Comparison of ENCODE assay signal across 1 cellular context in genomic region chr6:81752969-81753708, GRCh38.
A peak's percentile ranks its signal among the peaks of the same experiment; 100 is the strongest.
TF ChIP-seq lines count a peak whose summit lies in the region.

No MANE protein-coding gene starts in this region.

TF ChIP-seq in HepG2, 621 proteins besides CTCF, POLR2A, EP300 and RAD21 (continued from another document and continues in another):
- TF ChIP-seq ZZZ3 (CRISPR knock-in tag; IDR thresholded peaks at IDR 0.05; ENCODE audit: borderline replicate concordance) (no peak; the same call in 1 of the 2 replicates), DMTF1 (CRISPR knock-in tag; IDR thresholded peaks at IDR 0.05) (no peak), ZNF589 (CRISPR knock-in tag; conservative IDR thresholded peaks at IDR 0.05) (no peak), DNMT3B (CRISPR knock-in tag; conservative IDR thresholded peaks at IDR 0.05) (no peak), TOPORS (CRISPR knock-in tag; IDR thresholded peaks at IDR 0.05) (no peak), ZNF556 (CRISPR knock-in tag; IDR thresholded peaks at IDR 0.05; ENCODE audit: borderline replicate concordance) (0 out of 2 replicates have a peak, but pooled peaks have one; percentile 63), TCF12 (IDR thresholded peaks at IDR 0.05) (no peak), TCF12 (CRISPR knock-in tag; IDR thresholded peaks at IDR 0.05) (no peak), ZNF710 (CRISPR knock-in tag; IDR thresholded peaks at IDR 0.05; ENCODE audit: borderline replicate concordance) (no peak), ATF4 (CRISPR knock-in tag; IDR thresholded peaks at IDR 0.05) (no peak), DBP (CRISPR knock-in tag; IDR thresholded peaks at IDR 0.05; ENCODE audit: not compliant biosample characterization) (peak; percentile 92), REXO4 (CRISPR knock-in tag; IDR thresholded peaks at IDR 0.05; ENCODE audit: borderline replicate concordance) (0 out of 2 replicates have a peak, but pooled peaks have one; percentile 19), ATF7 (IDR thresholded peaks at IDR 0.05) (no peak), ATF7 (CRISPR knock-in tag; IDR thresholded peaks at IDR 0.05) (no peak), IRX3 (CRISPR knock-in tag; IDR thresholded peaks at IDR 0.05; ENCODE audit: borderline replicate concordance, low read depth) (no peak), MAF1 (CRISPR knock-in tag; IDR thresholded peaks at IDR 0.05; ENCODE audit: borderline replicate concordance) (0 out of 2 replicates have a peak, but pooled peaks have one; percentile 51), AGO2 (optimal IDR thresholded peaks at IDR 0.05; ENCODE audit: low read depth, low read length) (no peak), HNRNPLL (IDR thresholded peaks at IDR 0.05; ENCODE audit: low read depth, low read length, poor library complexity, severe bottlenecking) (peak; percentile 88), FOXO1 (CRISPR knock-in tag; IDR thresholded peaks at IDR 0.05) (no peak), ZNF496 (CRISPR knock-in tag; IDR thresholded peaks at IDR 0.05; ENCODE audit: insufficient replicate concordance) (no peak), NR0B2 (CRISPR knock-in tag; IDR thresholded peaks at IDR 0.05) (peak; percentile 68), ZNF136 (CRISPR knock-in tag; IDR thresholded peaks at IDR 0.05; ENCODE audit: low read depth) (0 out of 2 replicates have a peak, but pooled peaks have one; percentile 77), ZNF260 (CRISPR knock-in tag; IDR thresholded peaks at IDR 0.05; ENCODE audit: borderline replicate concordance, low read depth) (no peak), SKI (IDR thresholded peaks at IDR 0.05; ENCODE audit: partially characterized antibody) (no peak), GPBP1L1 (CRISPR knock-in tag; IDR thresholded peaks at IDR 0.05) (no peak), XRCC5 (optimal IDR thresholded peaks at IDR 0.05; ENCODE audit: low read length) (peak; percentile 42), PAXIP1 (CRISPR knock-in tag; conservative IDR thresholded peaks at IDR 0.05) (peak; percentile 59), KLF9 (CRISPR knock-in tag; IDR thresholded peaks at IDR 0.05; ENCODE audit: low read depth) (peak; percentile 53; the same call in 1 of the 2 replicates), FOXK2 (IDR thresholded peaks at IDR 0.05) (no peak), MTA1 (CRISPR knock-in tag; IDR thresholded peaks at IDR 0.05; ENCODE audit: borderline replicate concordance) (peak; percentile 93; the same call in 1 of the 2 replicates), ZBTB39 (CRISPR knock-in tag; IDR thresholded peaks at IDR 0.05) (peak; percentile 87), FOXJ3 (CRISPR knock-in tag; IDR thresholded peaks at IDR 0.05; ENCODE audit: borderline replicate concordance) (peak; percentile 18; the same call in 1 of the 2 replicates), ZNF770 (CRISPR knock-in tag; IDR thresholded peaks at IDR 0.05) (no peak), ZNF557 (CRISPR knock-in tag; IDR thresholded peaks at IDR 0.05) (no peak), ZBTB26 (CRISPR knock-in tag; IDR thresholded peaks at IDR 0.05; ENCODE audit: borderline replicate concordance) (peak; percentile 75; the same call in 1 of the 2 replicates), ETV6 (CRISPR knock-in tag; conservative IDR thresholded peaks at IDR 0.05) (no peak), TCF7L2 (IDR thresholded peaks at IDR 0.05; ENCODE audit: low read depth, low read length) (no peak), GZF1 (CRISPR knock-in tag; IDR thresholded peaks at IDR 0.05) (no peak), GABPA (IDR thresholded peaks at IDR 0.05; ENCODE audit: low read depth, low read length) (no peak), GABPA (CRISPR knock-in tag; IDR thresholded peaks at IDR 0.05; ENCODE audit: low read depth) (no peak)
